9 cellular contexts compared by ENCODE assay signal in genomic region chr4:70925899-70926635, GRCh38. TPM values are rescaled to one million over a fixed set of nuclear protein-coding genes. Genes with fewer than 3 reads are reported as not detected.
DNase-seq lines count a peak whose midpoint lies in the region; ATAC-seq and TF ChIP-seq lines count a peak whose summit lies in the region.
"Had no signal": no experiment of that assay in that cellular context is flagged by ENCODE, and none has a peak within 500 bp of the region (broad histone marks: within the 10 kb centered on the region; RNA-seq: fewer than 3 reads in every experiment).

No MANE protein-coding gene starts in this region.

- no peak overlapping the region for H2AFZ ChIP-seq in OCI-LY1 (ENCODE audit: low read length)

- H3K4me1 Mint-ChIP-seq in activated naive CD4-positive, alpha-beta T cell treated with anti-CD3 and anti-CD28 coated beads, Interleukin-2, amount 50 U/mL, for 24 hours, result peaks cover 45% of the 10 kb centered on the region
- peaks cover 28% of the 10 kb centered on the region for H3K4me1 Mint-ChIP-seq in activated naive CD4-positive, alpha-beta T cell treated with anti-CD3 and anti-CD28 coated beads, Interleukin-2, amount 10 ng/mL, durations not matched to agents 7 days and 5 days
- H3K4me1 Mint-ChIP-seq in stimulated activated naive CD8-positive, alpha-beta T cell treated with anti-CD3 and anti-CD28 coated beads, Interleukin-15, Interleukin-2, amounts not matched to agents 100 ng/mL and 50 ng/mL, for 24 hours (ENCODE audit: low read depth), result peaks cover 56% of the 10 kb centered on the region

- peak overlapping the region; percentile 41 for H3K27ac Mint-ChIP-seq in activated naive CD4-positive, alpha-beta T cell treated with anti-CD3 and anti-CD28 coated beads, Interleukin-2, amount 50 U/mL, for 24 hours
- H3K27ac Mint-ChIP-seq in activated naive CD4-positive, alpha-beta T cell treated with anti-CD3 and anti-CD28 coated beads, Interleukin-2, amount 10 ng/mL, durations not matched to agents 7 days and 5 days, result no peak overlapping the region
- H3K27ac Mint-ChIP-seq in stimulated activated naive CD8-positive, alpha-beta T cell treated with anti-CD3 and anti-CD28 coated beads, Interleukin-15, Interleukin-2, amounts not matched to agents 100 ng/mL and 50 ng/mL, for 24 hours, result peak overlapping the region; percentile 61

- H3K36me3 Mint-ChIP-seq in activated naive CD4-positive, alpha-beta T cell treated with anti-CD3 and anti-CD28 coated beads, Interleukin-2, amount 50 U/mL, for 24 hours, result peaks cover 3% of the 10 kb centered on the region
- peaks cover 4% of the 10 kb centered on the region for H3K36me3 Mint-ChIP-seq in activated naive CD4-positive, alpha-beta T cell treated with anti-CD3 and anti-CD28 coated beads, Interleukin-2, amount 10 ng/mL, durations not matched to agents 7 days and 5 days
- H3K36me3 Mint-ChIP-seq in stimulated activated naive CD8-positive, alpha-beta T cell treated with anti-CD3 and anti-CD28 coated beads, Interleukin-15, Interleukin-2, amounts not matched to agents 100 ng/mL and 50 ng/mL, for 24 hours (ENCODE audit: low read depth), result no peaks in the 10 kb centered on the region

- H3K4me2 ChIP-seq in OCI-LY1 (ENCODE audit: low read length), result peak overlapping the region; percentile 87

- H3K9me3 ChIP-seq in OCI-LY1 (ENCODE audit: low read length), result no peaks in the 10 kb centered on the region
- H3K9me3 ChIP-seq: SJSA1 had no signal

- H3K27me3 ChIP-seq in OCI-LY1 (ENCODE audit: insufficient read depth, low read length), result no peaks in the 10 kb centered on the region
- H3K27me3 ChIP-seq: SJSA1 had no signal

- H3K9me3 Mint-ChIP-seq in activated naive CD4-positive, alpha-beta T cell treated with anti-CD3 and anti-CD28 coated beads, Interleukin-2, amount 50 U/mL, for 24 hours, result no peaks in the 10 kb centered on the region
- peaks cover 3% of the 10 kb centered on the region for H3K9me3 Mint-ChIP-seq in activated naive CD4-positive, alpha-beta T cell treated with anti-CD3 and anti-CD28 coated beads, Interleukin-2, amount 10 ng/mL, durations not matched to agents 7 days and 5 days
- no peaks in the 10 kb centered on the region for H3K9me3 Mint-ChIP-seq in stimulated activated naive CD8-positive, alpha-beta T cell treated with anti-CD3 and anti-CD28 coated beads, Interleukin-15, Interleukin-2, amounts not matched to agents 100 ng/mL and 50 ng/mL, for 24 hours

- no peak for TF ChIP-seq CTCF in OCI-LY1 (IDR thresholded peaks at IDR 0.05; ENCODE audit: low read length)

- H3K79me2 ChIP-seq in OCI-LY1 (ENCODE audit: insufficient read depth, low read length), result peaks cover 50% of the 10 kb centered on the region

- no peaks in the 10 kb centered on the region for H3K27me3 Mint-ChIP-seq in activated naive CD4-positive, alpha-beta T cell treated with anti-CD3 and anti-CD28 coated beads, Interleukin-2, amount 50 U/mL, for 24 hours
- no peaks in the 10 kb centered on the region for H3K27me3 Mint-ChIP-seq in activated naive CD4-positive, alpha-beta T cell treated with anti-CD3 and anti-CD28 coated beads, Interleukin-2, amount 10 ng/mL, durations not matched to agents 7 days and 5 days
- no peaks in the 10 kb centered on the region for H3K27me3 Mint-ChIP-seq in stimulated activated naive CD8-positive, alpha-beta T cell treated with anti-CD3 and anti-CD28 coated beads, Interleukin-15, Interleukin-2, amounts not matched to agents 100 ng/mL and 50 ng/mL, for 24 hours

- peaks cover 9% of the 10 kb centered on the region; the same call in 1 of the 2 replicates for H3K36me3 ChIP-seq in OCI-LY1 (ENCODE audit: insufficient read depth, low read length)
- H3K36me3 ChIP-seq: SJSA1 had no signal

- peak; percentile 84 for ATAC-seq in HG02759 (IDR thresholded peaks at IDR 0.05; ENCODE audit: unreplicated experiment)

- CTCF ChIA-PET in activated naive CD4-positive, alpha-beta T cell treated with anti-CD3 and anti-CD28 coated beads, Interleukin-2, amount 10 ng/mL, durations not matched to agents 7 days and 5 days (lab: Charles Lee), result interaction anchor here (0.7 to 1.1 kb wide), 4 partner anchors 13 to 274 kb away, joined by 3 to 5 read pairs (median 3); partner anchors contain the start of gene MOB1B

- no peaks in the 10 kb centered on the region for H3K9me2 ChIP-seq in OCI-LY1 (ENCODE audit: low read depth, low read length)

- H3K4me3 Mint-ChIP-seq in activated naive CD4-positive, alpha-beta T cell treated with anti-CD3 and anti-CD28 coated beads, Interleukin-2, amount 50 U/mL, for 24 hours, result peak overlapping the region; percentile 45
- H3K4me3 Mint-ChIP-seq in activated naive CD4-positive, alpha-beta T cell treated with anti-CD3 and anti-CD28 coated beads, Interleukin-2, amount 10 ng/mL, durations not matched to agents 7 days and 5 days, result no peak overlapping the region
- H3K4me3 Mint-ChIP-seq in stimulated activated naive CD8-positive, alpha-beta T cell treated with anti-CD3 and anti-CD28 coated beads, Interleukin-15, Interleukin-2, amounts not matched to agents 100 ng/mL and 50 ng/mL, for 24 hours, result peak overlapping the region; percentile 17

- H3K27ac ChIP-seq in OCI-LY1 (ENCODE audit: low read depth, low read length, poor library complexity, severe bottlenecking), result peak overlapping the region; percentile 96
- H3K27ac ChIP-seq: SJSA1 had no signal

- peaks cover 9% of the 10 kb centered on the region for H3F3A ChIP-seq in OCI-LY1 (ENCODE audit: insufficient read depth, low read length)

- peaks cover 90% of the 10 kb centered on the region for H3K4me1 ChIP-seq in OCI-LY1 (ENCODE audit: insufficient read depth, low read length, severe bottlenecking)

- peak overlapping the region; percentile 55 for H3K4me3 ChIP-seq in OCI-LY1 (ENCODE audit: low read depth, low read length, poor library complexity, severe bottlenecking)
- H3K4me3 ChIP-seq: SJSA1 had no signal

- no peaks in the 10 kb centered on the region for H4K20me1 ChIP-seq in OCI-LY1 (ENCODE audit: insufficient read depth, low read length)

- H3K9ac ChIP-seq in OCI-LY1 (ENCODE audit: low read length), result peak overlapping the region; percentile 52

- DNase-seq in activated naive CD4-positive, alpha-beta T cell treated with anti-CD3 and anti-CD28 coated beads, Interleukin-2, amount 10 ng/mL, durations not matched to agents 7 days and 5 days, result no peak
- no peak for DNase-seq in cerebellum (ENCODE audit: low spot score)
- no peak for DNase-seq in dedifferentiated amniotic fluid mesenchymal stem cell (ENCODE audit: extremely low spot score)
- no peak for DNase-seq in NCI-H2029 treated with DMSO at 0.1 percent for 48 hours (lab: John Stamatoyannopoulos, UW)

RNA-seq across cellular contexts. Expression of gene MOB1B, which starts 23.9 kb away (rescaled TPM):
- 39.1 TPM for total RNA-seq in cerebellum
